In genomic region chr13:23688336-23688735, GRCh38 we compare ENCODE assay signal across 29 cellular contexts.
"Had no signal": no experiment of that assay in that cellular context is flagged by ENCODE, and none has a peak within 500 bp of the region (broad histone marks: within the 10 kb centered on the region; RNA-seq: fewer than 3 reads in every experiment).

No MANE protein-coding gene starts in this region.

- H3K4me1 ChIP-seq: adrenal gland, colonic mucosa, gastroesophageal sphincter, heart right ventricle had no signal

- H3K27me3 ChIP-seq: adrenal gland, cardiac muscle cell, colonic mucosa, gastroesophageal sphincter, heart right ventricle had no signal

- ATAC-seq: activated CD4-positive, alpha-beta T cell treated with anti-CD3 and anti-CD28 coated beads for 36 hours; activated CD8-positive, alpha-beta memory T cell treated with anti-CD3 and anti-CD28 coated beads, Interleukin-2, amount 10 ng/mL, durations not matched to agents 7 days and 5 days; activated CD8-positive, alpha-beta T cell treated with anti-CD3 and anti-CD28 coated beads, Interleukin-2, amount 10 ng/mL, durations not matched to agents 7 days and 5 days; activated naive CD8-positive, alpha-beta T cell treated with anti-CD3 and anti-CD28 coated beads, Interleukin-2, amount 50 U/mL, for 24 hours; body of pancreas; esophagus mucosa; gastroesophageal sphincter; heart right ventricle; T-helper 17 cell had no signal

- DNase-seq: activated CD4-positive, alpha-beta memory T cell treated with anti-CD3 and anti-CD28 coated beads for 36 hours; activated CD4-positive, alpha-beta T cell treated with anti-CD3 and anti-CD28 coated beads for 36 hours; activated CD4-positive, alpha-beta T cell treated with anti-CD3 and anti-CD28 coated beads, Interleukin-2, amount 10 ng/mL, durations not matched to agents 24 days and 14 days; activated CD4-positive, CD25-positive, alpha-beta regulatory T cell; activated CD4-positive, CD25-positive, alpha-beta regulatory T cell treated with anti-CD3 and anti-CD28 coated beads, Interleukin-2, amount 50 U/mL, for 72 hours; activated CD8-positive, alpha-beta memory T cell treated with anti-CD3 and anti-CD28 coated beads, Interleukin-2, amount 10 ng/mL, durations not matched to agents 7 days and 5 days; activated CD8-positive, alpha-beta memory T cell treated with anti-CD3 and anti-CD28 coated beads, Interleukin-2, amount 50 U/mL, for 4 hours; activated CD8-positive, alpha-beta T cell treated with anti-CD3 and anti-CD28 coated beads, Interleukin-2, amount 10 ng/mL, durations not matched to agents 7 days and 5 days; activated effector memory CD4-positive, alpha-beta T cell treated with anti-CD3 and anti-CD28 coated beads, Interleukin-2, amount 50 U/mL, for 16 hours; activated naive CD4-positive, alpha-beta T cell treated with anti-CD3 and anti-CD28 coated beads for 36 hours; activated naive CD8-positive, alpha-beta T cell treated with anti-CD3 and anti-CD28 coated beads for 36 hours; activated naive CD8-positive, alpha-beta T cell treated with anti-CD3 and anti-CD28 coated beads, Interleukin-2, amount 50 U/mL, for 24 hours; activated T-cell treated with anti-CD3 and anti-CD28 coated beads, Interleukin-2, amount 50 U/mL, for 1 hour; activated T-cell treated with anti-CD3 and anti-CD28 coated beads, Interleukin-2, amount 50 U/mL, for 48 hours; adrenal gland; amygdala; aorta; body of pancreas; central memory CD4-positive, alpha-beta T cell; cerebellar nuclear complex; colonic mucosa; effector CD8-positive, alpha-beta T cell; foreskin melanocyte; heart right ventricle; T-helper 1 cell; T-helper 17 cell had no signal

- H3K27ac ChIP-seq: adrenal gland, body of pancreas, cardiac muscle cell, colonic mucosa, gastroesophageal sphincter, heart right ventricle had no signal

- H3K4me3 ChIP-seq: adrenal gland, body of pancreas, cardiac muscle cell, colonic mucosa, gastroesophageal sphincter, heart right ventricle had no signal

- H3K9me3 ChIP-seq: adrenal gland, body of pancreas, colonic mucosa had no signal

- H3K36me3 ChIP-seq: adrenal gland, cardiac muscle cell, colonic mucosa, gastroesophageal sphincter, heart right ventricle had no signal
